ENCODE assay signal across 1 cellular context in genomic region chr11:88535266-88535665, GRCh38.
TF ChIP-seq lines count a peak whose summit lies in the region.

No MANE protein-coding gene starts in this region.

TF ChIP-seq in endothelial cell of umbilical vein, 7 proteins besides CTCF, POLR2A, EP300 and RAD21 (continued from another document):
- no peak for TF ChIP-seq MYC (IDR thresholded peaks at IDR 0.05; ENCODE audit: low read depth, low read length)
- no peak for TF ChIP-seq FOS (IDR thresholded peaks at IDR 0.05; ENCODE audit: borderline replicate concordance, insufficient read depth, low read length)
- no peak for TF ChIP-seq JUN (IDR thresholded peaks at IDR 0.05; ENCODE audit: borderline replicate concordance, insufficient read depth, insufficient read length, low read depth)
TF ChIP-seq in endothelial cell of umbilical vein: peak in this region for 0.
